8 cellular contexts compared by ENCODE assay signal in genomic region chr12:112110787-112111662, GRCh38. TPM values are rescaled to one million over a fixed set of nuclear protein-coding genes. Genes with fewer than 3 reads are reported as not detected.
DNase-seq lines count a peak whose midpoint lies in the region; ATAC-seq and TF ChIP-seq lines count a peak whose summit lies in the region.
"Not testable (repeated sequence)": the region's sequence is repeated elsewhere in the genome, so short reads cannot be mapped to it uniquely, and the experiment has no call there.

No MANE protein-coding gene starts in this region.

- H3K79me2 ChIP-seq in mesendoderm (ENCODE audit: control insufficient read depth, insufficient read depth, low read length), result peaks cover 24% of the 10 kb centered on the region

- CTCF ChIA-PET in CD4-positive, alpha-beta T cell (lab: Charles Lee), result interaction anchor here (1.5 kb wide), 1 partner anchor 20 kb away, joined by 3 read pairs; no protein-coding TSS in a partner anchor
- CTCF ChIA-PET in HEK293 (lab: Yijun Ruan, JAX), result interaction anchor here (0.6 to 1.2 kb wide), 4 partner anchors 15 to 286 kb away, joined by 3 to 4 read pairs (median 3); no protein-coding TSS in a partner anchor
- CTCF ChIA-PET in RWPE1 (lab: Yijun Ruan, JAX), result not testable (repeated sequence)

- peaks cover 16% of the 10 kb centered on the region for H3K36me3 Mint-ChIP-seq in CD4-positive, alpha-beta T cell (ENCODE audit: low read depth)
- not testable (repeated sequence) for H3K36me3 Mint-ChIP-seq in activated CD4-positive, alpha-beta T cell treated with anti-CD3 and anti-CD28 coated beads, Interleukin-2, amount 10 ng/mL, durations not matched to agents 24 days and 14 days (ENCODE audit: low read depth); type B pancreatic cell
- H3K36me3 Mint-ChIP-seq in activated naive CD4-positive, alpha-beta T cell treated with anti-CD3 and anti-CD28 coated beads, Interleukin-2, amount 50 U/mL, for 72 hours, result peaks cover 16 to 17% of the 10 kb centered on the region in 2 donors

- not testable (repeated sequence) for ATAC-seq in CD4-positive, alpha-beta T cell (ENCODE audit: poor library complexity); activated naive CD4-positive, alpha-beta T cell treated with anti-CD3 and anti-CD28 coated beads, Interleukin-2, amount 50 U/mL, for 72 hours

- not testable (repeated sequence) for H4K5ac ChIP-seq in mesendoderm (ENCODE audit: low read length)

- not testable (repeated sequence) for H2AK5ac ChIP-seq in mesendoderm (ENCODE audit: low read length)

- H3K4me3 Mint-ChIP-seq in CD4-positive, alpha-beta T cell; activated CD4-positive, alpha-beta T cell treated with anti-CD3 and anti-CD28 coated beads, Interleukin-2, amount 10 ng/mL, durations not matched to agents 24 days and 14 days; type B pancreatic cell: not testable (repeated sequence)

- H3K27me3 Mint-ChIP-seq in CD4-positive, alpha-beta T cell; activated CD4-positive, alpha-beta T cell treated with anti-CD3 and anti-CD28 coated beads, Interleukin-2, amount 10 ng/mL, durations not matched to agents 24 days and 14 days; type B pancreatic cell: not testable (repeated sequence)

- not testable (repeated sequence) for DNase-seq in CD4-positive, alpha-beta T cell; RWPE1 (ENCODE audit: low spot score); activated CD4-positive, alpha-beta T cell treated with anti-CD3 and anti-CD28 coated beads, Interleukin-2, amount 10 ng/mL, durations not matched to agents 24 days and 14 days; activated naive CD4-positive, alpha-beta T cell treated with anti-CD3 and anti-CD28 coated beads, Interleukin-2, amount 50 U/mL, for 72 hours (ENCODE audit: low spot score in 2 of 2); esophagus squamous epithelium (lab: John Stamatoyannopoulos, UW); type B pancreatic cell (ENCODE audit: extremely low spot score, unreplicated experiment)
- DNase-seq in mesendoderm, result peak; percentile 24

- not testable (repeated sequence) for H4K8ac ChIP-seq in mesendoderm (ENCODE audit: low read depth, low read length)

- H3K27ac Mint-ChIP-seq in CD4-positive, alpha-beta T cell, result peak overlapping the region; percentile 53
- peak overlapping the region; percentile 7 for H3K27ac Mint-ChIP-seq in activated CD4-positive, alpha-beta T cell treated with anti-CD3 and anti-CD28 coated beads, Interleukin-2, amount 10 ng/mL, durations not matched to agents 24 days and 14 days
- H3K27ac Mint-ChIP-seq in activated naive CD4-positive, alpha-beta T cell treated with anti-CD3 and anti-CD28 coated beads, Interleukin-2, amount 50 U/mL, for 72 hours, result peak overlapping the region; percentile 50 to 100
- H3K27ac Mint-ChIP-seq in type B pancreatic cell, result peak overlapping the region; percentile 42

- H3K4me1 Mint-ChIP-seq in CD4-positive, alpha-beta T cell (ENCODE audit: low read depth), result peaks cover 31% of the 10 kb centered on the region
- peaks cover 20% of the 10 kb centered on the region for H3K4me1 Mint-ChIP-seq in activated CD4-positive, alpha-beta T cell treated with anti-CD3 and anti-CD28 coated beads, Interleukin-2, amount 10 ng/mL, durations not matched to agents 24 days and 14 days
- H3K4me1 Mint-ChIP-seq in type B pancreatic cell (ENCODE audit: unreplicated experiment), result peaks cover 21% of the 10 kb centered on the region

- not testable (repeated sequence) for H2BK5ac ChIP-seq in mesendoderm (ENCODE audit: low read length)

- not testable (repeated sequence) for H3K36me3 ChIP-seq in HEK293 (ENCODE audit: control insufficient read depth in 2 of 2, insufficient read depth in 1 of 2, low read length in 2 of 2); esophagus squamous epithelium; mesendoderm (ENCODE audit: control insufficient read depth, insufficient read depth, low read length)

- not testable (repeated sequence) for H3K9me3 Mint-ChIP-seq in CD4-positive, alpha-beta T cell; activated CD4-positive, alpha-beta T cell treated with anti-CD3 and anti-CD28 coated beads, Interleukin-2, amount 10 ng/mL, durations not matched to agents 24 days and 14 days; activated naive CD4-positive, alpha-beta T cell treated with anti-CD3 and anti-CD28 coated beads, Interleukin-2, amount 50 U/mL, for 72 hours; type B pancreatic cell

- H3K9ac ChIP-seq in mesendoderm (ENCODE audit: low read length), result not testable (repeated sequence)

- POLR2A ChIA-PET in CD4-positive, alpha-beta T cell (lab: Charles Lee), result interaction anchor here (5.2 kb wide), 1 partner anchor 20 kb away, joined by 75 read pairs; no protein-coding TSS in a partner anchor
- POLR2A ChIA-PET in HEK293 (lab: Yijun Ruan, JAX), result interaction anchor here (0.7 to 5.9 kb wide), 3 partner anchors 14 to 1802 kb away, joined by 4 to 53 read pairs (median 14); partner anchors contain the start of gene TRAFD1
- POLR2A ChIA-PET in RWPE1 (lab: Yijun Ruan, JAX; ENCODE audit: low non-redundant PET), result not testable (repeated sequence)

- intact Hi-C loops in CD4-positive, alpha-beta T cell (cut with DNase I, micrococcal nuclease); activated CD4-positive, alpha-beta T cell treated with anti-CD3 and anti-CD28 coated beads, Interleukin-2, amount 10 ng/mL, durations not matched to agents 24 days and 14 days (cut with micrococcal nuclease); esophagus squamous epithelium (cut with DNase I): not testable (repeated sequence)

- not testable (repeated sequence) for H2BK15ac ChIP-seq in mesendoderm (replicated peaks; ENCODE audit: low read depth)

- not testable (repeated sequence) for H3K27me3 ChIP-seq in CD4-positive, alpha-beta T cell (ENCODE audit: control insufficient read depth, insufficient read depth, low read length); esophagus squamous epithelium; mesendoderm (ENCODE audit: insufficient read depth, low read length, poor library complexity)

- not testable (repeated sequence) for H3K9me3 ChIP-seq in CD4-positive, alpha-beta T cell (ENCODE audit: control insufficient read depth, low read length); HEK293 (ENCODE audit: control insufficient read depth, insufficient read depth, low read depth, low read length); esophagus squamous epithelium

- H3K18ac ChIP-seq in mesendoderm (ENCODE audit: low read length), result not testable (repeated sequence)

- H3K79me1 ChIP-seq in mesendoderm (ENCODE audit: low read length), result not testable (repeated sequence)

- peaks cover 14% of the 10 kb centered on the region for H3K4me1 ChIP-seq in HEK293 (ENCODE audit: control insufficient read depth, insufficient read depth, low read length)
- peaks cover 23 to 84% (median 33%) of the 10 kb centered on the region in 3 donors for H3K4me1 ChIP-seq in esophagus squamous epithelium
- not testable (repeated sequence) for H3K4me1 ChIP-seq in mesendoderm (ENCODE audit: control insufficient read depth, low read depth, low read length)

- not testable (repeated sequence) for H3K56ac ChIP-seq in mesendoderm (ENCODE audit: low read length)

- 65 to 73% methylated on average over 19 to 20 of the region's 20 CpGs for WGBS in esophagus squamous epithelium, 2 donors
- no CpG with 5 or more reads among the region's 20 CpGs for WGBS in mesendoderm (ENCODE audit: extremely low coverage, insufficient coverage, low lambda C conversion rate)

- H3K27ac ChIP-seq in CD4-positive, alpha-beta T cell (ENCODE audit: low read depth, low read length); HEK293 (ENCODE audit: extremely low read depth, low read depth, low read length); mesendoderm (ENCODE audit: low read depth, low read length): not testable (repeated sequence)
- peak overlapping the region; percentile 89 for H3K27ac ChIP-seq in RWPE1
- peak overlapping the region in 3 of 4 donors; percentile 95 to 97 (median 96) for H3K27ac ChIP-seq in esophagus squamous epithelium

- not testable (repeated sequence) for TF ChIP-seq POLR2A in esophagus squamous epithelium (IDR thresholded peaks at IDR 0.05)

- H2BK120ac ChIP-seq in mesendoderm (ENCODE audit: low read depth, low read length), result not testable (repeated sequence)

- H3K23ac ChIP-seq in mesendoderm (ENCODE audit: low read length), result not testable (repeated sequence)

- not testable (repeated sequence) for TF ChIP-seq CTCF in CD4-positive, alpha-beta T cell (IDR thresholded peaks at IDR 0.05); HEK293 (tag by site-specific recombination; IDR thresholded peaks at IDR 0.05); RWPE1 (conservative IDR thresholded peaks at IDR 0.05; ENCODE audit: low read depth); esophagus squamous epithelium (IDR thresholded peaks at IDR 0.05); type B pancreatic cell (conservative IDR thresholded peaks at IDR 0.05)

- not testable (repeated sequence) for H3K4me2 ChIP-seq in mesendoderm (ENCODE audit: low read length)

- H3K4ac ChIP-seq in mesendoderm (ENCODE audit: low read depth, low read length), result not testable (repeated sequence)

- H3K4me3 ChIP-seq in HEK293 (ENCODE audit: low read depth, low read length); esophagus squamous epithelium; mesendoderm (ENCODE audit: low read length): not testable (repeated sequence)

RNA-seq across cellular contexts. Expression of gene NAA25, which starts 2.4 kb away (rescaled TPM):
- 10 to 100 TPM; 31.1 to 34.6 TPM for total RNA-seq in CD4-positive, alpha-beta T cell
- total RNA-seq in activated CD4-positive, alpha-beta T cell treated with anti-CD3 and anti-CD28 coated beads, Interleukin-2, amount 10 ng/mL, durations not matched to agents 24 days and 14 days, result 60.0 and 62.1 TPM in 2 replicates
- total RNA-seq in activated naive CD4-positive, alpha-beta T cell treated with anti-CD3 and anti-CD28 coated beads, Interleukin-2, amount 50 U/mL, for 72 hours, result 10 to 100 TPM; 61.2 to 63.5 TPM
- total RNA-seq in esophagus squamous epithelium (10 to 100 TPM; 12.6 to 36.6 (median 26.4) TPM), type B pancreatic cell (ENCODE audit: low replicate concordance) (25.7 and 35.9 TPM in 2 replicates)
- polyA plus RNA-seq in mesendoderm (2013, experiment 1 of 2), result 34.2 TPM
- polyA plus RNA-seq in mesendoderm (2013, experiment 2 of 2), result 38.0 TPM

RNA-seq across cellular contexts. Expression of gene TRAFD1, which starts 14.3 kb away (rescaled TPM):
- total RNA-seq in CD4-positive, alpha-beta T cell, result 10 to 100 TPM; 19.6 to 20.4 TPM
- 45.6 and 48.3 TPM in 2 replicates for total RNA-seq in activated CD4-positive, alpha-beta T cell treated with anti-CD3 and anti-CD28 coated beads, Interleukin-2, amount 10 ng/mL, durations not matched to agents 24 days and 14 days
- total RNA-seq in activated naive CD4-positive, alpha-beta T cell treated with anti-CD3 and anti-CD28 coated beads, Interleukin-2, amount 50 U/mL, for 72 hours, result 10 to 100 TPM; 59.6 to 74.3 TPM
- total RNA-seq in esophagus squamous epithelium (10 to 100 TPM; 37.0 to 56.9 (median 44.4) TPM), type B pancreatic cell (ENCODE audit: low replicate concordance) (38.3 and 40.4 TPM in 2 replicates)
- polyA plus RNA-seq in mesendoderm (2013, experiment 1 of 2), result 16.1 TPM
- polyA plus RNA-seq in mesendoderm (2013, experiment 2 of 2), result 15.8 TPM

Comparison
In these comparisons a context has a peak if more than half of its experiments do, and no peak if none do; other contexts are left out.
1. H3K27ac Mint-ChIP-seq: peak in every context shown above with its lines; median percentile 75 in activated naive CD4-positive, alpha-beta T cell treated with anti-CD3 and anti-CD28 coated beads, Interleukin-2, amount 50 U/mL, for 72 hours; 53 in CD4-positive, alpha-beta T cell; 42 in type B pancreatic cell; 7 in activated CD4-positive, alpha-beta T cell treated with anti-CD3 and anti-CD28 coated beads, Interleukin-2, amount 10 ng/mL, durations not matched to agents 24 days and 14 days.